ENCODE assay signal across 8 cellular contexts in the genomic region with DNA sequence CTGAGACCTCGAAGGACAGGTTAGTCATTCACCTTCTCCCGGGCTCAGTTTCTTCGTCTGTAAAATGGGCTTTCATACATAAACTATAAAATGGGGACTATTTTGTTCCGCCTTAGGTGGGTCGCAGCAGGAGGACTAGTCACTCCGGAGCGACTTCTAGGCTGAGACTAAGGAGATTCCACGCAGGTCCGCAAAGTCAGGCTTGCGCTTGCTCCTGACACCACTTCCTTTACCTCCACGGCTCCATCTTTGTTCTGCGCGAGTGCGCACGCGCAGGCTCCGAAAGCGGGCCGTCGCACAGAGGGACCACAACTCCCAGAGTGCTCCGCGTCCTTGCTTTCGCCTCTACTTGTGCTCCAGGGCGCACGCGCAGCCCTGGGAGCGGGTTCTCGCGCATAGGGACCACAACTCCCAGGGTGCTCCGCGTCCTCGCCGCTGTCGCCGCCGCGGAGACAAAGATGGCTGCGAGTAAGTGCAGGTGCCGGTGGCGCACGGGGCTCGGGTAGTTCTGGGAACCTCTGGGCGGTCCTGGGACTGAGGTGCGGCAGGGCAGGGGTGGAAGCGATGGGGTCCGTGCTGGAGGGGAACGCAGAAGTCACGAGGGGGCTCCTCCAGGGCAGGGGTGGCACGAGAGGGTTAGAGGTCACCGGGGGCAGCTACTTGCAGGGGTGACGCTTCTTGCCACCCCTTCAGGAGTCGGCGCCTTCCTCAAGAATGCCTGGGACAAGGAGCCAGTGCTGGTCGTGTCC. TPM values are rescaled to one million over a fixed set of nuclear protein-coding genes. Genes with fewer than 3 reads are reported as not detected.
DNase-seq lines count a peak whose midpoint lies in the region; ATAC-seq and TF ChIP-seq lines count a peak whose summit lies in the region.

A gene (plus strand): TSS at position 435 of the 749 bp plus-strand sequence. CDS start 24 bp downstream, at position 459.

- intact Hi-C loops in left cardiac atrium (cut with DNase I) (no loop called here), posterior vena cava (cut with DNase I) (no loop called here), upper lobe of right lung (cut with DNase I) (no loop called here)

- peaks cover 15% of the 10 kb centered on the region for H3K4me1 Mint-ChIP-seq in T-helper 1 cell treated with Interleukin-12 subunit alpha and Interleukin-12 subunit beta and Interleukin-4 antibody, amounts not matched to agents 30 μg/mL and 1 μg/mL, for 36 hours (ENCODE audit: low read depth)

- H3K36me3 Mint-ChIP-seq in T-helper 1 cell treated with Interleukin-12 subunit alpha and Interleukin-12 subunit beta and Interleukin-4 antibody, amounts not matched to agents 30 μg/mL and 1 μg/mL, for 36 hours (ENCODE audit: low read depth): peaks cover 15% of the 10 kb centered on the region

- H3K4me3 Mint-ChIP-seq in T-helper 1 cell treated with Interleukin-12 subunit alpha and Interleukin-12 subunit beta and Interleukin-4 antibody, amounts not matched to agents 30 μg/mL and 1 μg/mL, for 36 hours: peak within 1 kb of the TSS; percentile 97

- H3K27me3 ChIP-seq in upper lobe of right lung: no peaks in the 10 kb centered on the region

- H3K4me3 ChIP-seq in upper lobe of right lung: peak within 1 kb of the TSS; percentile 81

- no peaks in the 10 kb centered on the region for H3K9me3 Mint-ChIP-seq in T-helper 1 cell treated with Interleukin-12 subunit alpha and Interleukin-12 subunit beta and Interleukin-4 antibody, amounts not matched to agents 30 μg/mL and 1 μg/mL, for 36 hours

- peak; percentile 90 for ATAC-seq in HG02884 (IDR thresholded peaks at IDR 0.05; ENCODE audit: unreplicated experiment)
- ATAC-seq in left cardiac atrium: peak; percentile 99 to 100
- ATAC-seq in upper lobe of right lung: peak; percentile 99

- H3K4me1 ChIP-seq in upper lobe of right lung: peaks cover 16% of the 10 kb centered on the region

- H3K27ac Mint-ChIP-seq in T-helper 1 cell treated with Interleukin-12 subunit alpha and Interleukin-12 subunit beta and Interleukin-4 antibody, amounts not matched to agents 30 μg/mL and 1 μg/mL, for 36 hours: peak within 1 kb of the TSS; percentile 92

- in situ Hi-C loops in GM13977 (cut with MboI; ENCODE audit: low pct_unique_long_range_greater_than_20kb, low sequenced_read_pairs, unreplicated experiment): no loop called here

- H3K36me3 ChIP-seq in upper lobe of right lung: peaks cover 24% of the 10 kb centered on the region

- TF ChIP-seq CTCF in GM13977 (IDR thresholded peaks at IDR 0.05; ENCODE audit: extremely low read depth, insufficient read depth, missing control alignments): no peak
- TF ChIP-seq CTCF in upper lobe of right lung (IDR thresholded peaks at IDR 0.05): no peak

- peak; percentile 100 for DNase-seq in GM13977 (ENCODE audit: low spot score)
- DNase-seq in NCI-H1694 (lab: John Stamatoyannopoulos, UW): peak; percentile 94
- DNase-seq in amniotic stem cell (lab: John Stamatoyannopoulos, UW): peak; percentile 98
- DNase-seq in left cardiac atrium: peak; percentile 99
- DNase-seq in posterior vena cava (ENCODE audit: low spot score): peak; percentile 99
- DNase-seq in upper lobe of right lung: peak; percentile 99

- no peaks in the 10 kb centered on the region for H3K9me3 ChIP-seq in upper lobe of right lung

- peak within 1 kb of the TSS; percentile 74 for H3K27ac ChIP-seq in upper lobe of right lung

- no peaks in the 10 kb centered on the region for H3K27me3 Mint-ChIP-seq in T-helper 1 cell treated with Interleukin-12 subunit alpha and Interleukin-12 subunit beta and Interleukin-4 antibody, amounts not matched to agents 30 μg/mL and 1 μg/mL, for 36 hours (ENCODE audit: low read depth)

RNA-seq across cellular contexts. Expression of the gene that starts here (rescaled TPM):
- 100 to 1,000 TPM; 272 to 373 TPM for total RNA-seq in left cardiac atrium
- 100 to 1,000 TPM in 1 of 2 donors, 10 to 100 TPM in 1; 59.3 to 105 TPM for total RNA-seq in posterior vena cava
- 115 TPM for total RNA-seq in upper lobe of right lung

Comparison
In these comparisons a context has a peak if more than half of its experiments do, and no peak if none do; other contexts are left out.
1. Peak in every context shown above with its lines: DNase-seq, ATAC-seq, H3K4me3 ChIP-seq and H3K27ac ChIP-seq.